24 cellular contexts compared by ENCODE assay signal in the genomic region with DNA sequence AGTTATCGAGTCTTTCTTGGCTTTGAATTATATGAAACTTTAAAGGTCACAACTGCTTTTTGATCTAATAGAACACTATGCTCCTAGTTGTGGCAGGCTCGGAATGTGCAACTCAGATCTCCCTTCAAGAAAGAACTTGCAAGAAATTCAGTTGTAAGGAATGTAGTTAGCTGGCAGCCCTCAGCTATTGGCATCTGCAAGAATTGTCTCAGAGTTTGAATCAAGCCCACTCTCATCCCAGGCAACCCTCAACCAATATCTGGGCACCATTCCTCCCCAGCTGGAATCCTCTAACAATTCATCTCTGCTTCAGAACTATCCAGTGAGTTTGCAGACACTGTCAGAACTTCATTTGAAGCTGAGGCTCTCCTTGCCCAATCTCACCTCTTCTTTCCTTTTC.
"Had no signal": no experiment of that assay in that cellular context is flagged by ENCODE, and none has a peak within 500 bp of the region (broad histone marks: within the 10 kb centered on the region; RNA-seq: fewer than 3 reads in every experiment).

No MANE protein-coding gene starts in this region.

- H3K9me2 ChIP-seq: SK-N-SH had no signal

- H3K4me2 ChIP-seq: KMS-11, SK-N-SH had no signal

- H3K36me3 ChIP-seq: cardiac muscle cell, SJSA1 had no signal

- H3K9me3 ChIP-seq: SK-N-SH had no signal

- H3K4me1 ChIP-seq: SJSA1 had no signal

- DNase-seq: activated CD4-positive, alpha-beta T cell treated with anti-CD3 and anti-CD28 coated beads for 36 hours; activated CD4-positive, alpha-beta T cell treated with anti-CD3 and anti-CD28 coated beads, Interleukin-2, amount 10 ng/mL, durations not matched to agents 7 days and 5 days; activated CD4-positive, alpha-beta T cell treated with anti-CD3 and anti-CD28 coated beads, Interleukin-2, amount 50 U/mL, for 48 hours; activated CD8-positive, alpha-beta T cell treated with anti-CD3 and anti-CD28 coated beads, Interleukin-2, amount 10 ng/mL, durations not matched to agents 7 days and 5 days; activated gamma-delta T cell treated with Interleukin-2 at 50 U/mL for 16 hours; activated naive CD4-positive, alpha-beta T cell treated with anti-CD3 and anti-CD28 coated beads, Interleukin-2, amount 10 ng/mL, durations not matched to agents 7 days and 5 days; activated naive CD8-positive, alpha-beta T cell treated with anti-CD3 and anti-CD28 coated beads, Interleukin-2, amount 50 U/mL, for 24 hours; activated T-cell treated with anti-CD3 and anti-CD28 coated beads for 4 hours; activated T-cell treated with anti-CD3 and anti-CD28 coated beads, Interleukin-2, amount 50 U/mL, for 4 hours; anterior cingulate cortex; NCI-H1092 treated with DMSO at 0.1 percent for 48 hours; NCI-H1417; NCI-H187 treated with DMSO at 0.1 percent for 48 hours; NCI-H2081; NCI-H2171 treated with DMSO at 0.1 percent for 48 hours; NCI-H2227 treated with DMSO at 0.1 percent for 48 hours; NCI-H446 treated with DMSO at 0.1 percent for 48 hours; NCI-H524; NK-92 treated with Interleukin-12 subunit alpha and Interleukin-12 subunit beta, amount 100 ng/mL, for 24 hours; SHP77 treated with DMSO at 0.1 percent for 48 hours; SK-N-SH had no signal

- H3K27ac ChIP-seq: cardiac muscle cell, KMS-11, SJSA1 had no signal

- H3K27me3 ChIP-seq: cardiac muscle cell, SJSA1 had no signal

- H3K4me3 ChIP-seq: cardiac muscle cell, SJSA1 had no signal
